Comparison of ENCODE assay signal across 12 cellular contexts in genomic region chr3:15107075-15107947, GRCh38.
"Had no signal": no experiment of that assay in that cellular context is flagged by ENCODE, and none has a peak within 500 bp of the region (broad histone marks: within the 10 kb centered on the region; RNA-seq: fewer than 3 reads in every experiment).

No MANE protein-coding gene starts in this region.

- H3K27me3 ChIP-seq: gastrocnemius medialis, pancreas, stomach had no signal

- H3K9me3 Mint-ChIP-seq: activated naive CD4-positive, alpha-beta T cell treated with anti-CD3 and anti-CD28 coated beads, Interleukin-2, amount 10 ng/mL, durations not matched to agents 7 days and 5 days; activated T-helper 17 cell treated with anti-CD3 and anti-CD28 coated beads, Interleukin-2, amount 50 U/mL, for 72 hours; neural crest cell had no signal

- H3K27ac Mint-ChIP-seq: activated naive CD4-positive, alpha-beta T cell treated with anti-CD3 and anti-CD28 coated beads, Interleukin-2, amount 10 ng/mL, durations not matched to agents 7 days and 5 days; activated T-helper 17 cell treated with anti-CD3 and anti-CD28 coated beads, Interleukin-2, amount 50 U/mL, for 72 hours had no signal

- H3K4me3 Mint-ChIP-seq: activated naive CD4-positive, alpha-beta T cell treated with anti-CD3 and anti-CD28 coated beads, Interleukin-2, amount 10 ng/mL, durations not matched to agents 7 days and 5 days; activated T-helper 17 cell treated with anti-CD3 and anti-CD28 coated beads, Interleukin-2, amount 50 U/mL, for 72 hours; neural crest cell had no signal

- FAIRE-seq: keratinocyte, pancreas had no signal

- H3K9me3 ChIP-seq: gastrocnemius medialis, heart right ventricle, left ventricle myocardium inferior, pancreas, stomach, thoracic aorta had no signal

- H3K27ac ChIP-seq: coronary artery, epithelial cell of prostate, gastrocnemius medialis, heart right ventricle, left ventricle myocardium inferior, pancreas, stomach, thoracic aorta had no signal

- H3K4me3 ChIP-seq: gastrocnemius medialis, heart right ventricle, left ventricle myocardium inferior, pancreas, stomach, thoracic aorta had no signal

- H3K36me3 ChIP-seq: gastrocnemius medialis, heart right ventricle, left ventricle myocardium inferior, pancreas, stomach, thoracic aorta had no signal

- H3K4me1 Mint-ChIP-seq: activated T-helper 17 cell treated with anti-CD3 and anti-CD28 coated beads, Interleukin-2, amount 50 U/mL, for 72 hours had no signal

- H3K36me3 Mint-ChIP-seq: activated naive CD4-positive, alpha-beta T cell treated with anti-CD3 and anti-CD28 coated beads, Interleukin-2, amount 10 ng/mL, durations not matched to agents 7 days and 5 days had no signal
